In genomic region chr4:13530823-13531608, GRCh38 we compare ENCODE assay signal across 19 cellular contexts. TPM values are rescaled to one million over a fixed set of nuclear protein-coding genes. Genes with fewer than 3 reads are reported as not detected.
A peak's percentile ranks its signal among the peaks of the same experiment; 100 is the strongest.
DNase-seq lines count a peak whose midpoint lies in the region; ATAC-seq and TF ChIP-seq lines count a peak whose summit lies in the region.
"Had no signal": no experiment of that assay in that cellular context is flagged by ENCODE, and none has a peak within 500 bp of the region (broad histone marks: within the 10 kb centered on the region; RNA-seq: fewer than 3 reads in every experiment).

No MANE protein-coding gene starts in this region.

- H3K79me1 ChIP-seq in neuronal stem cell (ENCODE audit: low read depth, low read length) = no peaks in the 10 kb centered on the region

- H3K4me3 ChIP-seq in H7 (ENCODE audit: insufficient read depth, low read depth, low read length) (peak overlapping the region; percentile 10; the same call in 1 of the 2 replicates), neuronal stem cell (ENCODE audit: low read length in 2 of 2) (peak overlapping the region in 1 of 2 donors; percentile 18)
- H3K4me3 ChIP-seq: BLaER1 treated with 17β-estradiol and CSF1 and Interleukin-3, amounts not matched to agents 10 nM and 100 nM; lower lobe of right lung; right atrium auricular region had no signal

- H3K9me3 ChIP-seq in neuronal stem cell (replicated peaks in 1 of 2; ENCODE audit: control insufficient read depth in 2 of 2, insufficient read depth in 1 of 2, low read depth in 1 of 2, low read length in 2 of 2) = peaks cover 4 to 6% of the 10 kb centered on the region in 2 donors
- H3K9me3 ChIP-seq: lower lobe of right lung, right atrium auricular region had no signal

- no peak overlapping the region for H3K14ac ChIP-seq in neuronal stem cell (ENCODE audit: low read length)

- WGBS in neuronal stem cell (ENCODE audit: extremely low coverage in 2 of 2, insufficient read length in 2 of 2, insufficient replicate concordance in 1 of 2), 2 donors = no CpG with 5 or more reads among the region's 34 CpGs

- ATAC-seq in GM18505 (IDR thresholded peaks at IDR 0.05; ENCODE audit: unreplicated experiment) = no peak
- ATAC-seq: effector memory CD8-positive, alpha-beta T cell; HCT116; lower lobe of right lung had no signal

- no peak overlapping the region for H2BK12ac ChIP-seq in neuronal stem cell (ENCODE audit: low read length)

- peak overlapping the region; percentile 78 for H2AFZ ChIP-seq in neuronal stem cell (ENCODE audit: low read length)

- peaks cover 96% of the 10 kb centered on the region for H3K27me3 ChIP-seq in H7 (ENCODE audit: control insufficient read depth, insufficient read depth, low read length)
- H3K27me3 ChIP-seq in neuronal stem cell (ENCODE audit: control insufficient read depth in 3 of 3, insufficient read depth in 3 of 3, low read depth in 1 of 3, low read length in 3 of 3) = peaks cover 70 to 99% (median 94%) of the 10 kb centered on the region in 3 experiments

- peaks cover 4 to 14% of the 10 kb centered on the region in 2 donors for H3K4me1 ChIP-seq in neuronal stem cell (ENCODE audit: control insufficient read depth in 2 of 2, insufficient read depth in 1 of 2, low read depth in 1 of 2, low read length in 2 of 2)

- no peak overlapping the region for H2BK15ac ChIP-seq in neuronal stem cell (ENCODE audit: low read length)

- TF ChIP-seq POLR2A in GM18505 (IDR thresholded peaks at IDR 0.05; ENCODE audit: borderline replicate concordance, extremely low read depth, insufficient read depth, insufficient read length) = no peak

- no peaks in the 10 kb centered on the region for H3K36me3 ChIP-seq in H7 (replicated peaks; ENCODE audit: control insufficient read depth, insufficient read depth, low read length)
- no peaks in the 10 kb centered on the region for H3K36me3 ChIP-seq in neuronal stem cell (replicated peaks in 1 of 2; ENCODE audit: control insufficient read depth in 2 of 2, insufficient read depth in 2 of 2, low read length in 2 of 2)
- H3K36me3 ChIP-seq: BLaER1 treated with 17β-estradiol and CSF1 and Interleukin-3, amounts not matched to agents 10 nM and 100 nM; lower lobe of right lung; right atrium auricular region had no signal

- H3K9ac ChIP-seq in neuronal stem cell (ENCODE audit: low read depth, low read length, poor library complexity) = no peak overlapping the region
- H3K9ac ChIP-seq: BLaER1 treated with 17β-estradiol and CSF1 and Interleukin-3, amounts not matched to agents 10 nM and 100 nM had no signal

- peak overlapping the region; percentile 32 for H3K4me2 ChIP-seq in neuronal stem cell (ENCODE audit: insufficient read depth, low read length, poor library complexity, severe bottlenecking)
- H3K4me2 ChIP-seq: BLaER1 treated with 17β-estradiol and CSF1 and Interleukin-3, amounts not matched to agents 10 nM and 100 nM had no signal

- no peak overlapping the region for H2BK120ac ChIP-seq in neuronal stem cell (ENCODE audit: low read depth, low read length)

- no peak overlapping the region for H2AK5ac ChIP-seq in neuronal stem cell (ENCODE audit: low read depth, low read length)

- no peak overlapping the region for H4K8ac ChIP-seq in neuronal stem cell (ENCODE audit: low read depth, low read length)

- H4K91ac ChIP-seq in neuronal stem cell (ENCODE audit: low read depth, low read length, poor library complexity) = no peak overlapping the region

- DNase-seq in GF-D8 (lab: John Stamatoyannopoulos, UW) = peak; percentile 79
- DNase-seq in H7 = peak; percentile 83
- DNase-seq in germinal center (ENCODE audit: low spot score) = peak; percentile 2
- no peak for DNase-seq in neuronal stem cell (ENCODE audit: low spot score)
- DNase-seq in NCI-H128 (lab: John Stamatoyannopoulos, UW; ENCODE audit: unreplicated experiment) = no peak
- no peak for DNase-seq in NCI-H1694 treated with DMSO at 0.1 percent for 48 hours (lab: John Stamatoyannopoulos, UW)
- DNase-seq: activated CD4-positive, alpha-beta T cell treated with anti-CD3 and anti-CD28 coated beads for 1 hour; caudate nucleus; DMS79 treated with DMSO at 0.1 percent for 48 hours; effector memory CD8-positive, alpha-beta T cell; lower lobe of right lung; NCI-H1048; RPMI8226; stimulated activated CD4-positive, alpha-beta T cell treated with anti-CD3 and anti-CD28 coated beads, Interleukin-2, amount 100 ng/mL, for 48 hours had no signal

- H3K18ac ChIP-seq in neuronal stem cell (ENCODE audit: low read length) = peak overlapping the region; percentile 30

- no peak overlapping the region for H3K27ac ChIP-seq in neuronal stem cell (replicated peaks; ENCODE audit: low read length)
- H3K27ac ChIP-seq: BLaER1 treated with 17β-estradiol and CSF1 and Interleukin-3, amounts not matched to agents 10 nM and 100 nM; lower lobe of right lung; right atrium auricular region had no signal

- H2BK5ac ChIP-seq in neuronal stem cell (ENCODE audit: low read length) = no peak overlapping the region

- peak overlapping the region; percentile 25 for H3K23ac ChIP-seq in neuronal stem cell (ENCODE audit: low read depth, low read length, poor library complexity)

- H3K4ac ChIP-seq in neuronal stem cell (ENCODE audit: low read length) = no peak overlapping the region

RNA-seq across cellular contexts. Expression of gene NKX3-2, which starts 13.3 kb away (rescaled TPM):
- 0.52 and 0.76 TPM in 2 replicates for total RNA-seq in H7 (2014; rRNA removed; shearing (Covaris generic))
- polyA plus RNA-seq in neuronal stem cell (2013, experiment 1 of 2) = 0.04 TPM
- polyA plus RNA-seq in neuronal stem cell (2013, experiment 2 of 2) = 0.04 TPM
- total RNA-seq: lower lobe of right lung; right atrium auricular region; T-helper 2 cell treated with Interferon-gamma antibody and Interleukin-4, amounts not matched to agents 100 ng/mL and 5 ng/mL, for 36 hours had no signal

RNA-seq across cellular contexts. Expression of gene RAB28, which starts 46.9 kb away (rescaled TPM):
- 27.7 and 32.4 TPM in 2 replicates for total RNA-seq in H7 (2014; rRNA removed; shearing (Covaris generic))
- polyA plus RNA-seq in neuronal stem cell (2013, experiment 1 of 2) = 46.0 TPM
- 47.0 TPM for polyA plus RNA-seq in neuronal stem cell (2013, experiment 2 of 2)

Comparison
In these comparisons a context has a peak if more than half of its experiments do, and no peak if none do; other contexts are left out.
1. DNase-seq: peak in GF-D8 (single experiment), H7 (single experiment) and germinal center (single experiment); none in neuronal stem cell (single experiment), NCI-H128 (single experiment) and NCI-H1694 treated with DMSO at 0.1 percent for 48 hours (single experiment).